Comparison of ENCODE assay signal across 1 cellular context in the genomic region with DNA sequence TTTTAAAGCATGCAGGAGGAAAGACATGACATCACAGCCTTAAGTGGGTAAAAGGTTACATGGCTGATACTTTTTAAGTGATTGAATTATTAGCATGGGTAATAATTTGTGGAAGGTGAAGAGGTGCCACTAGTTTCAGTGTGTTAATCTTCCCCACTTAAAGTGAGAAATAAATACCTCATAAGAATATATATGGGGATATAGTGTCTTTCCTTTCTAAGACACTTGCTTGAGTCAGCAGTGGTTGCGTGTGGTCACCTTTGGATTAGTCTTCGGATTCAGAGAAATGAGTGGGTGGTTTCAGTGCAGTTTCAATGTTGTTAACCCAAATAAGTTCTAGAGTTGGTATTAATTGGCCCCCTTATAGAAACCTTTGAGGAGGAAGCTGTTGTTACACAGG.
TF ChIP-seq lines count a peak whose summit lies in the region.

No MANE protein-coding gene starts in this region.

TF ChIP-seq in GM12878, 131 proteins besides CTCF, POLR2A, EP300 and RAD21 (continued from another document):
- TF ChIP-seq, protein P1, sequence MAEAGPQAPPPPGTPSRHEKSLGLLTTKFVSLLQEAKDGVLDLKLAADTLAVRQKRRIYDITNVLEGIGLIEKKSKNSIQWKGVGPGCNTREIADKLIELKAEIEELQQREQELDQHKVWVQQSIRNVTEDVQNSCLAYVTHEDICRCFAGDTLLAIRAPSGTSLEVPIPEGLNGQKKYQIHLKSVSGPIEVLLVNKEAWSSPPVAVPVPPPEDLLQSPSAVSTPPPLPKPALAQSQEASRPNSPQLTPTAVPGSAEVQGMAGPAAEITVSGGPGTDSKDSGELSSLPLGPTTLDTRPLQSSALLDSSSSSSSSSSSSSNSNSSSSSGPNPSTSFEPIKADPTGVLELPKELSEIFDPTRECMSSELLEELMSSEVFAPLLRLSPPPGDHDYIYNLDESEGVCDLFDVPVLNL (IDR thresholded peaks at IDR 0.05; ENCODE audit: low read depth, low read length) = no peak
- peak; percentile 38; the same call in 1 of the 2 replicates for TF ChIP-seq BMI1 (IDR thresholded peaks at IDR 0.05; ENCODE audit: borderline replicate concordance)
- no peak for TF ChIP-seq SUZ12 (IDR thresholded peaks at IDR 0.05; ENCODE audit: unreplicated experiment)
- TF ChIP-seq IKZF2 (IDR thresholded peaks at IDR 0.05) = peak; percentile 58 to 66
- TF ChIP-seq SMARCA5 (IDR thresholded peaks at IDR 0.05) = no peak
- TF ChIP-seq ZBED1 (IDR thresholded peaks at IDR 0.05; ENCODE audit: borderline replicate concordance) = no peak
- no peak for TF ChIP-seq JUNB (IDR thresholded peaks at IDR 0.05)
- peak; percentile 89 for TF ChIP-seq MTA2 (IDR thresholded peaks at IDR 0.05; ENCODE audit: low read depth)
- peak; percentile 58 for TF ChIP-seq ATF7 (IDR thresholded peaks at IDR 0.05; ENCODE audit: low read depth)
- peak; percentile 66 for TF ChIP-seq DPF2 (IDR thresholded peaks at IDR 0.05)
TF ChIP-seq in GM12878: peak in this region for 9.
